8 cellular contexts compared by ENCODE assay signal in the genomic region with DNA sequence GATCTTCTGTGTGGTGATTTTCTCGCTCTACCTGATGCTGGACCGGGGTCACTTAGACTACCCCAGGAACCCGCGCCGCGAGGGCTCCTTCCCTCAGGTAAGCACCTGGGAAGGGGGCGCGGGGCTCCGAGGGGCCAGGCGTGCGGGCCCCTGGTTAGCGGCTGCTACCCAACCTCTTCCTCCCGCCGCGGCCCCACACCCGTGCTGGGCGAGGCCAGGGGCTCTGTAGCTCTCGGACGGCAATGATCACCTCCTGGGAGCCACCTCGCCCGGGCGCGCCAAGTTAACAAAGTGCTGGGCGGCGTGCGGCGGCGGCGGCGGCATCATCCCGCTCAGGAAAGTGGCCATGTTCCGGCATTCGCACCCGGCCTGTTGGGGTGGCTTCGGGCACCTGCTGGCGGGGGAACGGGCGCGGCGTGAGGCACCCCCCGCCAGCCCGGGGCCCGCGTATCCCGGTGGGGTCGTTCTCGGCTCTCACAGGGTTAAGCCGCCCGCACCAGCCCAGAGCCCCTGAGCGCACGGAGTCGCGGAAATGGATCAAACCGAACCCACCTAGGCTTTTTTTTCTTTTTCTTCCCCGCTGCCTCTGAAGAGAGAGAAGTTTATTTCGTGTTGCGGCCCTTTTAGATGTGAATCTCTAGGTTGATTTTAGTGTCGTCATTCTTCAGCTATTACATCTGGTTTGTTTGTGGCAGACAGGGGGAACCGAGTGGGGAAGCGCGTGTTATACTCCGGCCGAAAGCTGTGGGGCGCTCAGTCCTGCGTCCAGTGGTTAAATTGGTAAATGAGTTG. TPM values are rescaled to one million over a fixed set of nuclear protein-coding genes. Genes with fewer than 3 reads are reported as not detected.
A peak's percentile ranks its signal among the peaks of the same experiment; 100 is the strongest.
DNase-seq lines count a peak whose midpoint lies in the region; ATAC-seq and TF ChIP-seq lines count a peak whose summit lies in the region.

No MANE protein-coding gene starts in this region.

- no peak for TF ChIP-seq POLR2A in vagina (IDR thresholded peaks at IDR 0.05)

- CTCF ChIA-PET in Calu3 (lab: Charles Lee): interaction anchor here (0.6 to 1.9 kb wide), 6 partner anchors 9 to 724 kb away, joined by 3 to 8 read pairs (median 4); no protein-coding TSS in a partner anchor

- intact Hi-C loops in Calu3 (cut with micrococcal nuclease; ENCODE audit: unreplicated experiment): loop anchor here (1.0 to 10.0 kb wide), 3 partner anchors 154 to 934 kb away; no protein-coding TSS in a partner anchor
- intact Hi-C loops in left cardiac atrium (cut with DNase I): no loop called here
- intact Hi-C loops in vagina (cut with DNase I): no loop called here

- peaks cover 44% of the 10 kb centered on the region for H3K4me1 ChIP-seq in vagina

- DNase-seq in Calu3: peak; percentile 67
- peak; percentile 70 for DNase-seq in LoVo (ENCODE audit: low spot score)
- peak in 52 of 56 donors; percentile 21 to 83 (median 55) for DNase-seq in amygdala (lab: John Stamatoyannopoulos, UW)
- DNase-seq in left cardiac atrium: peak; percentile 74
- DNase-seq in pons (ENCODE audit: low spot score): peak; percentile 89
- peak in 1 of 2 donors; percentile 91 for DNase-seq in vagina (ENCODE audit: extremely low spot score in 2 of 2)

- no peaks in the 10 kb centered on the region for H3K9me3 Mint-ChIP-seq in Calu3 (ENCODE audit: low read depth, unreplicated experiment)
- H3K9me3 Mint-ChIP-seq in T-helper 1 cell treated with Interleukin-12 subunit alpha and Interleukin-12 subunit beta and Interleukin-4 antibody, amounts not matched to agents 30 μg/mL and 1 μg/mL, for 36 hours: peaks cover 4% of the 10 kb centered on the region

- no TSS peak for BruUV-seq in Calu3 (replicated peaks; lab: Mats Ljungman, UMichigan)

- H3K27ac ChIP-seq in vagina: peak overlapping the region; percentile 88

- peaks cover 35% of the 10 kb centered on the region for H3K36me3 Mint-ChIP-seq in Calu3 (ENCODE audit: insufficient read depth, unreplicated experiment)
- peaks cover 3% of the 10 kb centered on the region for H3K36me3 Mint-ChIP-seq in T-helper 1 cell treated with Interleukin-12 subunit alpha and Interleukin-12 subunit beta and Interleukin-4 antibody, amounts not matched to agents 30 μg/mL and 1 μg/mL, for 36 hours (ENCODE audit: low read depth)

- peaks cover 6% of the 10 kb centered on the region for H3K9me3 ChIP-seq in vagina

- H3K27ac Mint-ChIP-seq in Calu3 (ENCODE audit: unreplicated experiment): peak overlapping the region; percentile 97
- H3K27ac Mint-ChIP-seq in T-helper 1 cell treated with Interleukin-12 subunit alpha and Interleukin-12 subunit beta and Interleukin-4 antibody, amounts not matched to agents 30 μg/mL and 1 μg/mL, for 36 hours: peak overlapping the region; percentile 92

- H3K27me3 Mint-ChIP-seq in Calu3 (ENCODE audit: unreplicated experiment): no peaks in the 10 kb centered on the region
- no peaks in the 10 kb centered on the region for H3K27me3 Mint-ChIP-seq in T-helper 1 cell treated with Interleukin-12 subunit alpha and Interleukin-12 subunit beta and Interleukin-4 antibody, amounts not matched to agents 30 μg/mL and 1 μg/mL, for 36 hours (ENCODE audit: low read depth)

- peak; percentile 0 for ATAC-seq in GM21619 (IDR thresholded peaks at IDR 0.05; ENCODE audit: unreplicated experiment)
- ATAC-seq in left cardiac atrium: peak; percentile 36 to 60

- no peaks in the 10 kb centered on the region for H3K27me3 ChIP-seq in vagina

- TF ChIP-seq CTCF in Calu3 (IDR thresholded peaks at IDR 0.05; ENCODE audit: unreplicated experiment) (peak; percentile 36), vagina (IDR thresholded peaks at IDR 0.05) (peak; percentile 42 to 76 (median 59))

- H3K4me3 ChIP-seq in vagina: peak overlapping the region; percentile 64 to 92

- peaks cover 50% of the 10 kb centered on the region for H3K4me1 Mint-ChIP-seq in Calu3 (ENCODE audit: low read depth, unreplicated experiment)
- H3K4me1 Mint-ChIP-seq in T-helper 1 cell treated with Interleukin-12 subunit alpha and Interleukin-12 subunit beta and Interleukin-4 antibody, amounts not matched to agents 30 μg/mL and 1 μg/mL, for 36 hours (ENCODE audit: low read depth): peaks cover 48% of the 10 kb centered on the region

- peak overlapping the region; percentile 96 for H3K4me3 Mint-ChIP-seq in Calu3 (ENCODE audit: low read depth, unreplicated experiment)
- H3K4me3 Mint-ChIP-seq in T-helper 1 cell treated with Interleukin-12 subunit alpha and Interleukin-12 subunit beta and Interleukin-4 antibody, amounts not matched to agents 30 μg/mL and 1 μg/mL, for 36 hours: peak overlapping the region; percentile 93

- H3K36me3 ChIP-seq in vagina: no peaks in the 10 kb centered on the region

RNA-seq across cellular contexts. Expression of a gene that starts 0.9 kb away (rescaled TPM):
- total RNA-seq in Calu3 (2022) (65.8 and 76.3 TPM in 2 replicates), left cardiac atrium (10 to 100 TPM; 10.4 to 15.4 TPM), vagina (33.9 TPM)
